In genomic region chr4:24720979-24721378, GRCh38 we compare ENCODE assay signal across 27 cellular contexts.
"Had no signal": no experiment of that assay in that cellular context is flagged by ENCODE, and none has a peak within 500 bp of the region (broad histone marks: within the 10 kb centered on the region; RNA-seq: fewer than 3 reads in every experiment).

No MANE protein-coding gene starts in this region.

- H3K79me2 ChIP-seq: parathyroid adenoma had no signal

- H3K4me1 ChIP-seq: esophagus squamous epithelium, heart right ventricle, parathyroid adenoma, right lobe of liver, tibial nerve, upper lobe of left lung had no signal

- ATAC-seq: effector memory CD8-positive, alpha-beta T cell; heart right ventricle; left lobe of liver; mucosa of descending colon; natural killer cell treated with Interleukin-12 subunit alpha and Interleukin-12 subunit beta and Interleukin-15 and Interleukin-18, amount 100 ng/mL, for 72 hours; right lobe of liver; stimulated activated naive B cell treated with anti-CD40 and anti-IgM and Interleukin-4, amounts not matched to agents 10 μg/mL and 1 μg/mL and 100 μg/mL, for 72 hours had no signal

- H3K9me3 ChIP-seq: mucosa of descending colon, neutrophil, right lobe of liver, thoracic aorta had no signal

- H2AFZ ChIP-seq: parathyroid adenoma had no signal

- H3K36me3 ChIP-seq: esophagus squamous epithelium, heart right ventricle, neutrophil, right lobe of liver, thoracic aorta, tibial nerve, upper lobe of left lung had no signal

- DNase-seq: dermis blood vessel endothelial cell; effector memory CD8-positive, alpha-beta T cell; erythroblast; esophagus squamous epithelium; foreskin melanocyte; glutamatergic neuron; heart right ventricle; hippocampal formation; mesenchymal stem cell; mucosa of descending colon; naive B cell; right lobe of liver; small intestine; stimulated activated CD4-positive, alpha-beta T cell treated with anti-CD3 and anti-CD28 coated beads, Interleukin-15, amount 100 ng/mL, for 24 hours; stimulated activated CD4-positive, alpha-beta T cell treated with anti-CD3 and anti-CD28 coated beads, Interleukin-2, amount 100 ng/mL, for 48 hours; stimulated activated naive B cell treated with anti-CD40 and anti-IgM and Interleukin-4, amounts not matched to agents 10 μg/mL and 1 μg/mL and 100 μg/mL, for 72 hours; upper lobe of left lung had no signal

- H3K9ac ChIP-seq: parathyroid adenoma had no signal

- H3K27ac ChIP-seq: coronary artery, esophagus squamous epithelium, heart right ventricle, neutrophil, parathyroid adenoma, right lobe of liver, thoracic aorta, tibial nerve, upper lobe of left lung had no signal

- H3K27me3 ChIP-seq: esophagus squamous epithelium, heart right ventricle, neutrophil, right lobe of liver, tibial nerve, upper lobe of left lung had no signal

- H3K4me3 ChIP-seq: coronary artery, esophagus squamous epithelium, heart right ventricle, mucosa of descending colon, right lobe of liver, thoracic aorta, tibial nerve, upper lobe of left lung had no signal

- FAIRE-seq: endometrium, islet of Langerhans, small intestine, urothelium cell line had no signal
